Comparison of ENCODE assay signal across 1 cellular context in the genomic region with DNA sequence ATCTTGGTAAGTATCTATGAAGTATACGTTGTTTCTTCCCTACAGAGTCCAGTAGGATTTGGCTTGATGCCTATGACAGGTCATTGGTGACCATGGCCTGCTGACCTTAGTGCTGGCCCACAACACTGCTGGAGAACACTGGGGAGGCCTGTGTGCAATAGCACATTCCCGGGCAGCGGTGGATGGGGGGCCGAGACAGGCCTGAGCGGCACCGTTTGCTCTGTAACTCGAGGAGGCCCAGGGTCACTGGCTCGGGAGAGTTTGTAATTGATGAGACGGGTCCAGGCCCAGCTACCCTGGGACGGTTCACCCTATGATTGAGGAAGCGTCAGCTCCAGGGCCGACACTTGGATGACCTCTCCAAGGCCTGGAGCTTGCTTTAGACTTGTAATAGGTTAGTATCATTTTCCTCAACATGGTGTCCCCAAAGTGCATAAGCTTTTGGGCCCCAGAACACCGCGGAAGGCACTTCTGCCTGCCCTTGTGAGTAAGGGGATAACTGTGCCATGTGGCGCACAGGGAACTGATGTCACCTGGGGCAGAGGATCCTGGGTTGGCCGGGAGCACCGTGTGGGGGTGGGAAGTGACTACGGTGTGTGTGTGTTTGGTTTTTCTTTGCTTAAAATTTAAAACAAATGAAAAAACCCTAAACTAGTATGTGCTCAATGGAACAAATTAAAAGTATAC.
A peak's percentile ranks its signal among the peaks of the same experiment; 100 is the strongest.
TF ChIP-seq lines count a peak whose summit lies in the region.

No MANE protein-coding gene starts in this region.

TF ChIP-seq in HepG2, 621 proteins besides CTCF, POLR2A, EP300 and RAD21 (continued from another document and continues in another):
- TF ChIP-seq, protein P1, sequence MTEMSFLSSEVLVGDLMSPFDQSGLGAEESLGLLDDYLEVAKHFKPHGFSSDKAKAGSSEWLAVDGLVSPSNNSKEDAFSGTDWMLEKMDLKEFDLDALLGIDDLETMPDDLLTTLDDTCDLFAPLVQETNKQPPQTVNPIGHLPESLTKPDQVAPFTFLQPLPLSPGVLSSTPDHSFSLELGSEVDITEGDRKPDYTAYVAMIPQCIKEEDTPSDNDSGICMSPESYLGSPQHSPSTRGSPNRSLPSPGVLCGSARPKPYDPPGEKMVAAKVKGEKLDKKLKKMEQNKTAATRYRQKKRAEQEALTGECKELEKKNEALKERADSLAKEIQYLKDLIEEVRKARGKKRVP (CRISPR knock-in tag; IDR thresholded peaks at IDR 0.05), result peak in 1 of 2 experiments; percentile 75; a peak in 2 of 4 replicates
- TF ChIP-seq ZMYM3 (CRISPR knock-in tag; IDR thresholded peaks at IDR 0.05) (peak; percentile 67; the same call in 1 of the 2 replicates), IRF2 (CRISPR knock-in tag; IDR thresholded peaks at IDR 0.05) (0 out of 2 replicates have a peak, but pooled peaks have one; percentile 37), ZFP82 (CRISPR knock-in tag; IDR thresholded peaks at IDR 0.05; ENCODE audit: borderline replicate concordance) (no peak), ASH2L (IDR thresholded peaks at IDR 0.05; ENCODE audit: insufficient read length, low read depth, low read length) (no peak), MBNL3 (CRISPR knock-in tag; conservative IDR thresholded peaks at IDR 0.05) (no peak), SOX5 (CRISPR knock-in tag; IDR thresholded peaks at IDR 0.05; ENCODE audit: borderline replicate concordance) (peak; percentile 84; the same call in 1 of the 2 replicates), SMC3 (IDR thresholded peaks at IDR 0.05; ENCODE audit: low read length) (no peak), PRPF4 (IDR thresholded peaks at IDR 0.05; ENCODE audit: low read depth, low read length, poor library complexity, severe bottlenecking) (no peak), ZNF788 (CRISPR knock-in tag; IDR thresholded peaks at IDR 0.05; ENCODE audit: borderline replicate concordance) (peak; percentile 85; the same call in 1 of the 2 replicates), MIXL1 (CRISPR knock-in tag; IDR thresholded peaks at IDR 0.05) (0 out of 2 replicates have a peak, but pooled peaks have one; percentile 10), ZNF615 (CRISPR knock-in tag; IDR thresholded peaks at IDR 0.05; ENCODE audit: borderline replicate concordance) (no peak), ZNF180 (CRISPR knock-in tag; IDR thresholded peaks at IDR 0.05; ENCODE audit: borderline replicate concordance, low read depth) (no peak), PITX1 (CRISPR knock-in tag; IDR thresholded peaks at IDR 0.05) (peak; percentile 41; the same call in 1 of the 2 replicates), ZNF460 (CRISPR knock-in tag; IDR thresholded peaks at IDR 0.05; ENCODE audit: borderline replicate concordance) (no peak; the same call in 1 of the 2 replicates), NONO (IDR thresholded peaks at IDR 0.05) (no peak), NONO (CRISPR knock-in tag; conservative IDR thresholded peaks at IDR 0.05) (0 out of 2 replicates have a peak, but pooled peaks have one; percentile 35), MAF1 (CRISPR knock-in tag; IDR thresholded peaks at IDR 0.05; ENCODE audit: borderline replicate concordance) (no peak), ELF3 (CRISPR knock-in tag; IDR thresholded peaks at IDR 0.05) (0 out of 2 replicates have a peak, but pooled peaks have one; percentile 15), ZNF354B (CRISPR knock-in tag; IDR thresholded peaks at IDR 0.05) (no peak), EZH2 (conservative IDR thresholded peaks at IDR 0.05; ENCODE audit: low read depth, low read length) (no peak), SNAPC2 (CRISPR knock-in tag; IDR thresholded peaks at IDR 0.05) (no peak), GATAD1 (CRISPR knock-in tag; IDR thresholded peaks at IDR 0.05) (no peak), SUZ12 (IDR thresholded peaks at IDR 0.05; ENCODE audit: low read depth, low read length) (no peak)
- TF ChIP-seq, protein P2, sequence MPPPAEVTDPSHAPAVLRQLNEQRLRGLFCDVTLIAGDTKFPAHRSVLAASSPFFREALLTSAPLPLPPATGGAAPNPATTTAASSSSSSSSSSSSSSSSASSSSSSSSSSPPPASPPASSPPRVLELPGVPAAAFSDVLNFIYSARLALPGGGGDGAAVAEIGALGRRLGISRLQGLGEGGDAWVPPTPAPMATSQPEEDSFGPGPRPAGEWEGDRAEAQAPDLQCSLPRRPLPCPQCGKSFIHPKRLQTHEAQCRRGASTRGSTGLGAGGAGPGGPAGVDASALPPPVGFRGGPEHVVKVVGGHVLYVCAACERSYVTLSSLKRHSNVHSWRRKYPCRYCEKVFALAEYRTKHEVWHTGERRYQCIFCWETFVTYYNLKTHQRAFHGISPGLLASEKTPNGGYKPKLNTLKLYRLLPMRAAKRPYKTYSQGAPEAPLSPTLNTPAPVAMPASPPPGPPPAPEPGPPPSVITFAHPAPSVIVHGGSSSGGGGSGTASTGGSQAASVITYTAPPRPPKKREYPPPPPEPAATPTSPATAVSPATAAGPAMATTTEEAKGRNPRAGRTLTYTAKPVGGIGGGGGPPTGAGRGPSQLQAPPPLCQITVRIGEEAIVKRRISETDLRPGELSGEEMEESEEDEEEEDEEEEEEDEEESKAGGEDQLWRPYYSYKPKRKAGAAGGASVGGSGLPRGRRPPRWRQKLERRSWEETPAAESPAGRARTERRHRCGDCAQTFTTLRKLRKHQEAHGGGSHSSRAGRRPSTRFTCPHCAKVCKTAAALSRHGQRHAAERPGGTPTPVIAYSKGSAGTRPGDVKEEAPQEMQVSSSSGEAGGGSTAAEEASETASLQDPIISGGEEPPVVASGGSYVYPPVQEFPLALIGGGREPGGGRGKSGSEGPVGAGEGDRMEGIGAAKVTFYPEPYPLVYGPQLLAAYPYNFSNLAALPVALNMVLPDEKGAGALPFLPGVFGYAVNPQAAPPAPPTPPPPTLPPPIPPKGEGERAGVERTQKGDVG (CRISPR knock-in tag; IDR thresholded peaks at IDR 0.05; ENCODE audit: borderline replicate concordance), result peak; percentile 58; the same call in 1 of the 2 replicates
- TF ChIP-seq, protein P3, sequence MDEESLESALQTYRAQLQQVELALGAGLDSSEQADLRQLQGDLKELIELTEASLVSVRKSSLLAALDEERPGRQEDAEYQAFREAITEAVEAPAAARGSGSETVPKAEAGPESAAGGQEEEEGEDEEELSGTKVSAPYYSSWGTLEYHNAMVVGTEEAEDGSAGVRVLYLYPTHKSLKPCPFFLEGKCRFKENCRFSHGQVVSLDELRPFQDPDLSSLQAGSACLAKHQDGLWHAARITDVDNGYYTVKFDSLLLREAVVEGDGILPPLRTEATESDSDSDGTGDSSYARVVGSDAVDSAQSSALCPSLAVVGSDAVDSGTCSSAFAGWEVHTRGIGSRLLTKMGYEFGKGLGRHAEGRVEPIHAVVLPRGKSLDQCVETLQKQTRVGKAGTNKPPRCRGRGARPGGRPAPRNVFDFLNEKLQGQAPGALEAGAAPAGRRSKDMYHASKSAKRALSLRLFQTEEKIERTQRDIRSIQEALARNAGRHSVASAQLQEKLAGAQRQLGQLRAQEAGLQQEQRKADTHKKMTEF (CRISPR knock-in tag; IDR thresholded peaks at IDR 0.05), result peak; percentile 57; the same call in 1 of the 2 replicates
- TF ChIP-seq, protein P4, sequence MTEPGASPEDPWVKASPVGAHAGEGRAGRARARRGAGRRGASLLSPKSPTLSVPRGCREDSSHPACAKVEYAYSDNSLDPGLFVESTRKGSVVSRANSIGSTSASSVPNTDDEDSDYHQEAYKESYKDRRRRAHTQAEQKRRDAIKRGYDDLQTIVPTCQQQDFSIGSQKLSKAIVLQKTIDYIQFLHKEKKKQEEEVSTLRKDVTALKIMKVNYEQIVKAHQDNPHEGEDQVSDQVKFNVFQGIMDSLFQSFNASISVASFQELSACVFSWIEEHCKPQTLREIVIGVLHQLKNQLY (CRISPR knock-in tag; IDR thresholded peaks at IDR 0.05), result 0 out of 2 replicates have a peak, but pooled peaks have one; percentile 15
- TF ChIP-seq, protein P5, sequence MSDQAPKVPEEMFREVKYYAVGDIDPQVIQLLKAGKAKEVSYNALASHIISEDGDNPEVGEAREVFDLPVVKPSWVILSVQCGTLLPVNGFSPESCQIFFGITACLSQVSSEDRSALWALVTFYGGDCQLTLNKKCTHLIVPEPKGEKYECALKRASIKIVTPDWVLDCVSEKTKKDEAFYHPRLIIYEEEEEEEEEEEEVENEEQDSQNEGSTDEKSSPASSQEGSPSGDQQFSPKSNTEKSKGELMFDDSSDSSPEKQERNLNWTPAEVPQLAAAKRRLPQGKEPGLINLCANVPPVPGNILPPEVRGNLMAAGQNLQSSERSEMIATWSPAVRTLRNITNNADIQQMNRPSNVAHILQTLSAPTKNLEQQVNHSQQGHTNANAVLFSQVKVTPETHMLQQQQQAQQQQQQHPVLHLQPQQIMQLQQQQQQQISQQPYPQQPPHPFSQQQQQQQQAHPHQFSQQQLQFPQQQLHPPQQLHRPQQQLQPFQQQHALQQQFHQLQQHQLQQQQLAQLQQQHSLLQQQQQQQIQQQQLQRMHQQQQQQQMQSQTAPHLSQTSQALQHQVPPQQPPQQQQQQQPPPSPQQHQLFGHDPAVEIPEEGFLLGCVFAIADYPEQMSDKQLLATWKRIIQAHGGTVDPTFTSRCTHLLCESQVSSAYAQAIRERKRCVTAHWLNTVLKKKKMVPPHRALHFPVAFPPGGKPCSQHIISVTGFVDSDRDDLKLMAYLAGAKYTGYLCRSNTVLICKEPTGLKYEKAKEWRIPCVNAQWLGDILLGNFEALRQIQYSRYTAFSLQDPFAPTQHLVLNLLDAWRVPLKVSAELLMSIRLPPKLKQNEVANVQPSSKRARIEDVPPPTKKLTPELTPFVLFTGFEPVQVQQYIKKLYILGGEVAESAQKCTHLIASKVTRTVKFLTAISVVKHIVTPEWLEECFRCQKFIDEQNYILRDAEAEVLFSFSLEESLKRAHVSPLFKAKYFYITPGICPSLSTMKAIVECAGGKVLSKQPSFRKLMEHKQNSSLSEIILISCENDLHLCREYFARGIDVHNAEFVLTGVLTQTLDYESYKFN (CRISPR knock-in tag; conservative IDR thresholded peaks at IDR 0.05), result no peak; the same call in 1 of the 2 replicates
- TF ChIP-seq, protein P6, sequence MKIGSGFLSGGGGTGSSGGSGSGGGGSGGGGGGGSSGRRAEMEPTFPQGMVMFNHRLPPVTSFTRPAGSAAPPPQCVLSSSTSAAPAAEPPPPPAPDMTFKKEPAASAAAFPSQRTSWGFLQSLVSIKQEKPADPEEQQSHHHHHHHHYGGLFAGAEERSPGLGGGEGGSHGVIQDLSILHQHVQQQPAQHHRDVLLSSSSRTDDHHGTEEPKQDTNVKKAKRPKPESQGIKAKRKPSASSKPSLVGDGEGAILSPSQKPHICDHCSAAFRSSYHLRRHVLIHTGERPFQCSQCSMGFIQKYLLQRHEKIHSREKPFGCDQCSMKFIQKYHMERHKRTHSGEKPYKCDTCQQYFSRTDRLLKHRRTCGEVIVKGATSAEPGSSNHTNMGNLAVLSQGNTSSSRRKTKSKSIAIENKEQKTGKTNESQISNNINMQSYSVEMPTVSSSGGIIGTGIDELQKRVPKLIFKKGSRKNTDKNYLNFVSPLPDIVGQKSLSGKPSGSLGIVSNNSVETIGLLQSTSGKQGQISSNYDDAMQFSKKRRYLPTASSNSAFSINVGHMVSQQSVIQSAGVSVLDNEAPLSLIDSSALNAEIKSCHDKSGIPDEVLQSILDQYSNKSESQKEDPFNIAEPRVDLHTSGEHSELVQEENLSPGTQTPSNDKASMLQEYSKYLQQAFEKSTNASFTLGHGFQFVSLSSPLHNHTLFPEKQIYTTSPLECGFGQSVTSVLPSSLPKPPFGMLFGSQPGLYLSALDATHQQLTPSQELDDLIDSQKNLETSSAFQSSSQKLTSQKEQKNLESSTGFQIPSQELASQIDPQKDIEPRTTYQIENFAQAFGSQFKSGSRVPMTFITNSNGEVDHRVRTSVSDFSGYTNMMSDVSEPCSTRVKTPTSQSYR (CRISPR knock-in tag; IDR thresholded peaks at IDR 0.05; ENCODE audit: borderline replicate concordance), result peak; percentile 80; the same call in 1 of the 2 replicates
- TF ChIP-seq, protein P7, sequence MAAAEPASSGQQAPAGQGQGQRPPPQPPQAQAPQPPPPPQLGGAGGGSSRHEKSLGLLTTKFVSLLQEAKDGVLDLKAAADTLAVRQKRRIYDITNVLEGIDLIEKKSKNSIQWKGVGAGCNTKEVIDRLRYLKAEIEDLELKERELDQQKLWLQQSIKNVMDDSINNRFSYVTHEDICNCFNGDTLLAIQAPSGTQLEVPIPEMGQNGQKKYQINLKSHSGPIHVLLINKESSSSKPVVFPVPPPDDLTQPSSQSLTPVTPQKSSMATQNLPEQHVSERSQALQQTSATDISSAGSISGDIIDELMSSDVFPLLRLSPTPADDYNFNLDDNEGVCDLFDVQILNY (CRISPR knock-in tag; conservative IDR thresholded peaks at IDR 0.05), result no peak
- TF ChIP-seq, protein P8, sequence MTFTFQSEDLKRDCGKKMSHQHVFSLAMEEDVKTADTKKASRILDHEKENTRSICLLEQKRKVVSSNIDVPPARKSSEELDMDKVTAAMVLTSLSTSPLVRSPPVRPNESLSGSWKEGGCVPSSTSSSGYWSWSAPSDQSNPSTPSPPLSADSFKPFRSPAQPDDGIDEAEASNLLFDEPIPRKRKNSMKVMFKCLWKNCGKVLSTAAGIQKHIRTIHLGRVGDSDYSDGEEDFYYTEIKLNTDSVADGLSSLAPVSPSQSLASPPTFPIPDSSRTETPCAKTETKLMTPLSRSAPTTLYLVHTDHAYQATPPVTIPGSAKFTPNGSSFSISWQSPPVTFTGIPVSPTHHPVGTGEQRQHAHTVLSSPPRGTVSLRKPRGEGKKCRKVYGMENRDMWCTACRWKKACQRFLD (CRISPR knock-in tag; IDR thresholded peaks at IDR 0.05; ENCODE audit: borderline replicate concordance), result no peak
- TF ChIP-seq, protein P9, sequence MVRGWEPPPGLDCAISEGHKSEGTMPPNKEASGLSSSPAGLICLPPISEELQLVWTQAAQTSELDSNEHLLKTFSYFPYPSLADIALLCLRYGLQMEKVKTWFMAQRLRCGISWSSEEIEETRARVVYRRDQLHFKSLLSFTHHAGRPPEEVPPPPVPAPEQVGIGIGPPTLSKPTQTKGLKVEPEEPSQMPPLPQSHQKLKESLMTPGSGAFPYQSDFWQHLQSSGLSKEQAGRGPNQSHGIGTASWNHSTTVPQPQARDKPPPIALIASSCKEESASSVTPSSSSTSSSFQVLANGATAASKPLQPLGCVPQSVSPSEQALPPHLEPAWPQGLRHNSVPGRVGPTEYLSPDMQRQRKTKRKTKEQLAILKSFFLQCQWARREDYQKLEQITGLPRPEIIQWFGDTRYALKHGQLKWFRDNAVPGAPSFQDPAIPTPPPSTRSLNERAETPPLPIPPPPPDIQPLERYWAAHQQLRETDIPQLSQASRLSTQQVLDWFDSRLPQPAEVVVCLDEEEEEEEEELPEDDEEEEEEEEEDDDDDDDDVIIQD (CRISPR knock-in tag; IDR thresholded peaks at IDR 0.05; ENCODE audit: low read depth), result peak; percentile 60; the same call in 1 of the 2 replicates
- TF ChIP-seq, protein P10, sequence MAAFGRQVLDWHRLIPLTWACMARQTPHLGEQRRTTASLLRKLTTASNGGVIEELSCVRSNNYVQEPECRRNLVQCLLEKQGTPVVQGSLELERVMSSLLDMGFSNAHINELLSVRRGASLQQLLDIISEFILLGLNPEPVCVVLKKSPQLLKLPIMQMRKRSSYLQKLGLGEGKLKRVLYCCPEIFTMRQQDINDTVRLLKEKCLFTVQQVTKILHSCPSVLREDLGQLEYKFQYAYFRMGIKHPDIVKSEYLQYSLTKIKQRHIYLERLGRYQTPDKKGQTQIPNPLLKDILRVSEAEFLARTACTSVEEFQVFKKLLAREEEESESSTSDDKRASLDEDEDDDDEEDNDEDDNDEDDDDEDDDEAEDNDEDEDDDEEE (CRISPR knock-in tag; IDR thresholded peaks at IDR 0.05), result no peak
